9 cellular contexts compared by ENCODE assay signal in the genomic region with DNA sequence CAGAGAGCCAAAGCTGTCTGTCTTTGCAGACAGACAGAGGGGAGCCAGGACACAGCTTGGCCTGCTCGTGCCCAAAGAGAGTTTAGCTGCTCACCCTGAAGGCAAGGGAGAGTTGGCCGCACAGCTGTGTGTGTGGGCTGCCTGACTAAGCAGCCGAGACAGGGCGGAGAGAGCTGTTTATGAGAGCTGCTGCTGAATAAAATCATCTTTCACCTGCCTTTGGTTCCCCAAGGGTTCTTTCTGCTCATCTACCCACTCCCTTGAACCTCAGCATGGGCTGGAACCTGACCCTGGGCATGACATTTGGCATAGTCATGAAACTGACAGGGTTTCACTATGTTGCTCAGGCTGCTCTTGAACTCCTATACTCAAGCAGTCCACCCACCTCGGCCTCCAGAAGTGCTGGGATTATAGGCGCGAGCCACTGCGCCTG.
A peak's percentile ranks its signal among the peaks of the same experiment; 100 is the strongest.
DNase-seq lines count a peak whose midpoint lies in the region; ATAC-seq and TF ChIP-seq lines count a peak whose summit lies in the region.
"Had no signal": no experiment of that assay in that cellular context is flagged by ENCODE, and none has a peak within 500 bp of the region (broad histone marks: within the 10 kb centered on the region; RNA-seq: fewer than 3 reads in every experiment).

No MANE protein-coding gene starts in this region.

- no peak for TF ChIP-seq CTCF in right lobe of liver (IDR thresholded peaks at IDR 0.05)

- intact Hi-C loops in right lobe of liver (cut with DNase I), result no loop called here

- H3K4me1 ChIP-seq in right lobe of liver, result peaks cover 0 to 3% (median 0%) of the 10 kb centered on the region in 4 donors

- no peaks in the 10 kb centered on the region for H3K27me3 ChIP-seq in right lobe of liver

- TF ChIP-seq POLR2A in right lobe of liver (IDR thresholded peaks at IDR 0.05), result no peak

- no peak overlapping the region for H3K27ac ChIP-seq in right lobe of liver

- ATAC-seq in GM18858 (IDR thresholded peaks at IDR 0.05; ENCODE audit: unreplicated experiment), result peak; percentile 62
- peak; percentile 57 for ATAC-seq in HG02623 (IDR thresholded peaks at IDR 0.05; ENCODE audit: unreplicated experiment)
- ATAC-seq in right lobe of liver, result peak in 3 of 4 donors; percentile 13 to 38 (median 19)
- no peak for ATAC-seq in GM19324 (IDR thresholded peaks at IDR 0.05; ENCODE audit: low FRiP score, unreplicated experiment)

- no peaks in the 10 kb centered on the region for H3K36me3 ChIP-seq in right lobe of liver

- peak; percentile 20 for DNase-seq in UCSD-AML1 (lab: John Stamatoyannopoulos, UW; ENCODE audit: unreplicated experiment)
- no peak for DNase-seq in right lobe of liver
- no peak for DNase-seq in activated gamma-delta T cell (lab: John Stamatoyannopoulos, UW)
- no peak for DNase-seq in NCI-H187 (lab: John Stamatoyannopoulos, UW)
- no peak for DNase-seq in cortex of kidney (lab: John Stamatoyannopoulos, UW)
- DNase-seq: NCI-H146 had no signal

- 71% methylated on average over 5 of the region's 8 CpGs for WGBS in right lobe of liver (ENCODE audit: insufficient coverage, low coverage, low lambda C conversion rate, missing lambda C conversion rate)

- no peaks in the 10 kb centered on the region for H3K9me3 ChIP-seq in right lobe of liver

- H3K4me3 ChIP-seq in right lobe of liver, result no peak overlapping the region
